In genomic region chr6:53284901-53285300, GRCh38 we compare ENCODE assay signal across 9 cellular contexts.
DNase-seq lines count a peak whose midpoint lies in the region; ATAC-seq lines count a peak whose summit lies in the region.
"Had no signal": no experiment of that assay in that cellular context is flagged by ENCODE, and none has a peak within 500 bp of the region (broad histone marks: within the 10 kb centered on the region; RNA-seq: fewer than 3 reads in every experiment).

No MANE protein-coding gene starts in this region.

- H3K27ac Mint-ChIP-seq in central memory CD8-positive, alpha-beta T cell (ENCODE audit: low read depth) = peak overlapping the region; percentile 35
- H3K27ac Mint-ChIP-seq: GM23338 had no signal

- peak overlapping the region; percentile 3 for H3K4me3 Mint-ChIP-seq in central memory CD8-positive, alpha-beta T cell
- H3K4me3 Mint-ChIP-seq: GM23338 had no signal

- DNase-seq in central memory CD8-positive, alpha-beta T cell (ENCODE audit: low spot score in 2 of 2) = no peak
- DNase-seq in stimulated activated naive CD4-positive, alpha-beta T cell treated with Interleukin-2 at 50 U/mL for 16 hours (lab: John Stamatoyannopoulos, UW) = no peak
- no peak for DNase-seq in NCI-H446 treated with DMSO at 0.1 percent for 48 hours (lab: John Stamatoyannopoulos, UW)
- no peak for DNase-seq in effector CD4-positive, alpha-beta T cell
- DNase-seq: gastrocnemius medialis had no signal

- ATAC-seq in GM18870 (IDR thresholded peaks at IDR 0.05; ENCODE audit: unreplicated experiment) (peak; percentile 80), GM21515 (IDR thresholded peaks at IDR 0.05; ENCODE audit: unreplicated experiment) (peak; percentile 55), HG03159 (IDR thresholded peaks at IDR 0.05; ENCODE audit: unreplicated experiment) (peak; percentile 67)
- no peak for ATAC-seq in central memory CD8-positive, alpha-beta T cell (replicated peaks; ENCODE audit: extremely low read depth, poor library complexity, severe bottlenecking)
- ATAC-seq: gastrocnemius medialis, GM23338 had no signal

- peaks cover 20% of the 10 kb centered on the region for H3K36me3 Mint-ChIP-seq in central memory CD8-positive, alpha-beta T cell (ENCODE audit: insufficient read depth)

- H3K9me3 Mint-ChIP-seq in central memory CD8-positive, alpha-beta T cell = no peaks in the 10 kb centered on the region
- H3K9me3 Mint-ChIP-seq: GM23338 had no signal

- H3K4me1 Mint-ChIP-seq in central memory CD8-positive, alpha-beta T cell = peaks cover 54% of the 10 kb centered on the region

- H3K27me3 Mint-ChIP-seq in central memory CD8-positive, alpha-beta T cell = no peaks in the 10 kb centered on the region
